Comparison of ENCODE assay signal across 7 cellular contexts in the genomic region with DNA sequence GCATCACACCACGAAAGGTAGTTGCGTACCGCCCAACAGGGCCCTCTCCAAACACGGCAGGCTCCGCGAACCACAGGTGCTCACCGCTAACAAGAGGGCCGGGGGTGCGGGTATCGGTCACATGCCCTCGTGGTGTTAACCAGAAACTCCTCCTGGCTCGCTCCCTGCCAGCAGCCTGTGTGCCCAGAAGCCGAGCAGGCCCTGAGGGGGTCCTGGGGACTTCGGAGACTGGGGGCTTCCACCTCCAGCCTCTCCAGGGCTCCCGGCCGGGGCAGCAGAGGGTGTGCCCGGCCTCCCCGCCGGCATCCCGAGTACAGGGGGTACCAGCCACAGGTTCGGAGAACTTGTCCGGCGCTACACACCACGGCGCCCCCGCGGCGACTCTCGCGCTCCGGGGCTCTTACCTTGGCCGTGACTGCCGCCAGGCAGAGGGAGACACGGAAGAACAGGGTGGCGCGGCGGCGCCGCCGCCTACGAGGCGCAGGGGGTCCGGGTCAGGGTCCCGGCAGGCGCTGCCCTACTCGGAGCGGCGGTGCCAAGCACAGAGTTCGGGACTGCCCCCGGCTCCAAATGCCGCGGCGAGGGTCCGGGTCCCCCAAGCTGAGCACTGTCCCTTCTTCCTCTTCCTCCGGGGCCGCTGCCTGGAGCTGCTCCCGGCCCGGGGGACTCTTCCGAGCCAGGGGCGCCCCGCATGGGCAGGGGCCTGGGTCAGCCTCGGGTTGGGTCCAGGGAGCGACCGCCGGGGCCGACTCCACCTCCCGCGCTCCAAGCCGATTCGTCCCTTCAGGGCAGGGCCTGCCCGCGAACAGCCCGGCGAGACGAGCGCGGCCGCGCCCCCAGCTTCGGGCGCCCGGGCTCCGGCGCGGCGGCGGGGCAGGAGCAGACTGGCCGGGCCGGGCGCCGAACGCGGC. TPM values are rescaled to one million over a fixed set of nuclear protein-coding genes. Genes with fewer than 3 reads are reported as not detected.
DNase-seq lines count a peak whose midpoint lies in the region; ATAC-seq lines count a peak whose summit lies in the region.

A gene (minus strand): TSS at position 886 of the 911 bp plus-strand sequence.

- H3K27me3 ChIP-seq in SJCRH30 (no peaks in the 10 kb centered on the region), endocrine pancreas (ENCODE audit: control insufficient read depth, insufficient read depth, low read length) (no peaks in the 10 kb centered on the region), thymus (ENCODE audit: control insufficient read depth, insufficient read depth) (peaks cover 46% of the 10 kb centered on the region)

- H3K9ac ChIP-seq in endocrine pancreas (ENCODE audit: control insufficient read depth, insufficient read depth, low read length): peak within 1 kb of the TSS; percentile 72

- H3K27ac ChIP-seq in SJCRH30 (peak within 1 kb of the TSS; percentile 68), thymus (ENCODE audit: low read depth) (no peak within 1 kb of the TSS)

- 2% methylated on average over 93 of the region's 93 CpGs for WGBS in thymus

- ATAC-seq in GM18498 (IDR thresholded peaks at IDR 0.05; ENCODE audit: unreplicated experiment) (peak; percentile 29), HG02798 (IDR thresholded peaks at IDR 0.05; ENCODE audit: poor library complexity, unreplicated experiment) (peak; percentile 21), GM21717 (IDR thresholded peaks at IDR 0.05; ENCODE audit: unreplicated experiment) (no peak)

- H3K4me1 ChIP-seq in SJCRH30 (peaks cover 6% of the 10 kb centered on the region; the same call in 1 of the 2 replicates), endocrine pancreas (ENCODE audit: control insufficient read depth, insufficient read depth, low read length) (peaks cover 9% of the 10 kb centered on the region), thymus (ENCODE audit: control insufficient read depth, insufficient read depth, low read length) (peaks cover 3% of the 10 kb centered on the region)

- H3K36me3 ChIP-seq in SJCRH30: no peaks in the 10 kb centered on the region
- H3K36me3 ChIP-seq in endocrine pancreas (ENCODE audit: control insufficient read depth, insufficient read depth, low read length): no peaks in the 10 kb centered on the region
- no peaks in the 10 kb centered on the region for H3K36me3 ChIP-seq in thymus (ENCODE audit: control insufficient read depth, insufficient read depth)

- H3K4me3 ChIP-seq in SJCRH30 (peak within 1 kb of the TSS; percentile 94), endocrine pancreas (ENCODE audit: control insufficient read depth, insufficient read depth, low read length) (peak within 1 kb of the TSS; percentile 25), thymus (ENCODE audit: low read length) (peak within 1 kb of the TSS; percentile 49)

- DNase-seq in SJCRH30 (peak; percentile 36 to 47), mesenteric fat pad (ENCODE audit: low spot score) (no peak)

- H3K9me3 ChIP-seq in SJCRH30 (replicated peaks): no peaks in the 10 kb centered on the region
- no peaks in the 10 kb centered on the region for H3K9me3 ChIP-seq in endocrine pancreas (ENCODE audit: control insufficient read depth, low read length)
- H3K9me3 ChIP-seq in thymus (ENCODE audit: control insufficient read depth): peaks cover 1% of the 10 kb centered on the region

RNA-seq across cellular contexts. Expression of the gene that starts here (rescaled TPM):
- 23.2 and 23.5 TPM in 2 replicates for total RNA-seq in SJCRH30 (2014; rRNA removed; shearing (Covaris generic))
- 26.2 TPM for total RNA-seq in mesenteric fat pad
- polyA plus RNA-seq in thymus: 1.8 TPM

Comparison
In these comparisons a context has a peak if more than half of its experiments do, and no peak if none do; other contexts are left out.
1. H3K4me3 ChIP-seq: peak in every context shown above with its lines; median percentile 94 in SJCRH30; 49 in thymus; 25 in endocrine pancreas.